Comparison of ENCODE assay signal across 18 cellular contexts in genomic region chr6:5698318-5698717, GRCh38.
DNase-seq lines count a peak whose midpoint lies in the region; ATAC-seq and TF ChIP-seq lines count a peak whose summit lies in the region.
"Had no signal": no experiment of that assay in that cellular context is flagged by ENCODE, and none has a peak within 500 bp of the region (broad histone marks: within the 10 kb centered on the region; RNA-seq: fewer than 3 reads in every experiment).

No MANE protein-coding gene starts in this region.

- no peak for TF ChIP-seq EP300 in suprapubic skin (IDR thresholded peaks at IDR 0.05)

- intact Hi-C loops in CD14-positive monocyte (cut with micrococcal nuclease): no loop called here

- H3K4me1 Mint-ChIP-seq in CD14-positive monocyte (peaks cover 51% of the 10 kb centered on the region), endothelial cell (ENCODE audit: unreplicated experiment) (no peaks in the 10 kb centered on the region)

- H3K4me3 Mint-ChIP-seq in CD14-positive monocyte (peak overlapping the region in 1 of 2 donors; percentile 46), endothelial cell (ENCODE audit: unreplicated experiment) (peak overlapping the region; percentile 16)
- H3K4me3 Mint-ChIP-seq: H9, HFFc6 had no signal

- peaks cover 0 to 4% (median 0%) of the 10 kb centered on the region in 3 donors for H3K27me3 Mint-ChIP-seq in CD14-positive monocyte (ENCODE audit: low read depth in 3 of 3)
- no peaks in the 10 kb centered on the region for H3K27me3 Mint-ChIP-seq in endothelial cell (ENCODE audit: unreplicated experiment)

- H3K27ac Mint-ChIP-seq in CD14-positive monocyte: peak overlapping the region; percentile 89 to 97 (median 96)
- no peak overlapping the region for H3K27ac Mint-ChIP-seq in endothelial cell (ENCODE audit: unreplicated experiment)
- H3K27ac Mint-ChIP-seq: HFFc6 had no signal

- H3K27ac ChIP-seq in KOPT-K1 (ENCODE audit: low read depth, low read length, poor library complexity, severe bottlenecking) (peak overlapping the region; percentile 97), neutrophil (peak overlapping the region; percentile 88), suprapubic skin (no peak overlapping the region)
- H3K27ac ChIP-seq: A549, GM23248 had no signal

- no peaks in the 10 kb centered on the region for H3K27me3 ChIP-seq in neutrophil
- H3K27me3 ChIP-seq in suprapubic skin: no peaks in the 10 kb centered on the region
- H3K27me3 ChIP-seq: Peyer's patch had no signal

- ATAC-seq in HG02852 (IDR thresholded peaks at IDR 0.05; ENCODE audit: unreplicated experiment): no peak
- ATAC-seq: A549 had no signal

- TF ChIP-seq CTCF in CD14-positive monocyte (IDR thresholded peaks at IDR 0.05): no peak
- no peak for TF ChIP-seq CTCF in endothelial cell (IDR thresholded peaks at IDR 0.05; ENCODE audit: unreplicated experiment)
- TF ChIP-seq CTCF in neutrophil (IDR thresholded peaks at IDR 0.05): no peak
- no peak for TF ChIP-seq CTCF in suprapubic skin (IDR thresholded peaks at IDR 0.05)

- H3K9me3 ChIP-seq in KOPT-K1 (ENCODE audit: insufficient read depth, low read length, poor library complexity, severe bottlenecking): peaks cover 8% of the 10 kb centered on the region
- no peaks in the 10 kb centered on the region for H3K9me3 ChIP-seq in neutrophil
- no peaks in the 10 kb centered on the region for H3K9me3 ChIP-seq in suprapubic skin
- H3K9me3 ChIP-seq: A549, Peyer's patch had no signal

- H3K4me1 ChIP-seq in neutrophil (ENCODE audit: control insufficient read depth in 1 of 2, insufficient read depth in 1 of 2, low read depth in 1 of 2, low read length in 1 of 2) (peaks cover 22 to 26% of the 10 kb centered on the region in 2 experiments), suprapubic skin (no peaks in the 10 kb centered on the region)
- H3K4me1 ChIP-seq: A549, Peyer's patch had no signal

- WGBS in suprapubic skin: 85% methylated on average over 4 of the region's 4 CpGs

- TF ChIP-seq POLR2A in suprapubic skin (IDR thresholded peaks at IDR 0.05): no peak

- DNase-seq in CD14-positive monocyte (ENCODE audit: low spot score) (no peak), endothelial cell (ENCODE audit: low spot score) (no peak), NCI-H2081 (lab: John Stamatoyannopoulos, UW) (no peak), suprapubic skin (ENCODE audit: low spot score in 2 of 2) (no peak)
- DNase-seq: Calu3, GM23248, H9, HFFc6, NCI-H1105 treated with DMSO at 0.1 percent for 48 hours, NCI-H1930, NCI-H2227 treated with DMSO at 0.1 percent for 48 hours, Peyer's patch, SHP77 treated with DMSO at 0.1 percent for 48 hours, T-helper 1 cell had no signal

- H3K4me3 ChIP-seq in neutrophil (ENCODE audit: low read depth in 1 of 2, low read length in 1 of 2) (no peak overlapping the region), suprapubic skin (no peak overlapping the region)
- H3K4me3 ChIP-seq: A549, GM23248, Peyer's patch had no signal

- H3K9me3 Mint-ChIP-seq in CD14-positive monocyte: peaks cover 0 to 4% (median 3%) of the 10 kb centered on the region in 7 donors
- H3K9me3 Mint-ChIP-seq in endothelial cell (ENCODE audit: unreplicated experiment): no peaks in the 10 kb centered on the region

- H3K36me3 ChIP-seq in KOPT-K1 (ENCODE audit: insufficient read depth, low read length) (no peaks in the 10 kb centered on the region), neutrophil (no peaks in the 10 kb centered on the region), suprapubic skin (no peaks in the 10 kb centered on the region)
- H3K36me3 ChIP-seq: Peyer's patch had no signal

- H3K36me3 Mint-ChIP-seq in CD14-positive monocyte (peaks cover 1 to 9% of the 10 kb centered on the region in 2 donors), endothelial cell (ENCODE audit: low read depth, unreplicated experiment) (no peaks in the 10 kb centered on the region)
